ENCODE assay signal across 19 cellular contexts in the genomic region with DNA sequence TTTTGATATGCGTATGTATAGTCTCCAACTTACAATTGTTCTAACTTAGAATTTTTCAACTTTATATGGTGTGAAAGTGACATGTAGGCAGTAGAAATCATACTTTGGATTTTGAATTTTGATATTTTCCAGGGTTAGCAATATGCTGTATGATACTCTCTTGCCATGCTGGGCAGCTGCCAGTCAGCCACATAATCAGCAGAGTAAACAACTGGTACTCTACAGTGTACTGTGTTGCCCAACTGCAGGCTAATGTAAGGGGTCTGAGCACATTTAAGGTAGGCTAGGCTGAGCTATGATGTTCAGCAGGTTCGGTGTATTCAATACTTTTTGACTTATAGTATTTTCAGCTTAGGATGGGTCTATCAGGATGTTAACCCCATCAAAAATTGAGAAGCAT. TPM values are rescaled to one million over a fixed set of nuclear protein-coding genes. Genes with fewer than 3 reads are reported as not detected.
DNase-seq lines count a peak whose midpoint lies in the region; ATAC-seq lines count a peak whose summit lies in the region.
"Had no signal": no experiment of that assay in that cellular context is flagged by ENCODE, and none has a peak within 500 bp of the region (broad histone marks: within the 10 kb centered on the region; RNA-seq: fewer than 3 reads in every experiment).

No MANE protein-coding gene starts in this region.

- H3K4me1 Mint-ChIP-seq in activated CD8-positive, alpha-beta memory T cell treated with anti-CD3 and anti-CD28 coated beads, Interleukin-2, amount 10 ng/mL, durations not matched to agents 7 days and 5 days: no peaks in the 10 kb centered on the region
- H3K4me1 Mint-ChIP-seq: CD4-positive, CD25-positive, alpha-beta regulatory T cell had no signal

- CTCF ChIA-PET in activated CD8-positive, alpha-beta memory T cell treated with anti-CD3 and anti-CD28 coated beads, Interleukin-2, amount 10 ng/mL, durations not matched to agents 7 days and 5 days (lab: Charles Lee): interaction anchor here (2.0 to 4.0 kb wide), 4 partner anchors 90 to 172 kb away, joined by 5 to 18 read pairs (median 11); no protein-coding TSS in a partner anchor

- peaks cover 70% of the 10 kb centered on the region for H3K27me3 Mint-ChIP-seq in activated CD8-positive, alpha-beta memory T cell treated with anti-CD3 and anti-CD28 coated beads, Interleukin-2, amount 10 ng/mL, durations not matched to agents 7 days and 5 days

- no peaks in the 10 kb centered on the region for H3K36me3 Mint-ChIP-seq in activated CD8-positive, alpha-beta memory T cell treated with anti-CD3 and anti-CD28 coated beads, Interleukin-2, amount 10 ng/mL, durations not matched to agents 7 days and 5 days
- H3K36me3 Mint-ChIP-seq: CD4-positive, CD25-positive, alpha-beta regulatory T cell had no signal

- no peak overlapping the region for H3K4me3 Mint-ChIP-seq in activated CD8-positive, alpha-beta memory T cell treated with anti-CD3 and anti-CD28 coated beads, Interleukin-2, amount 10 ng/mL, durations not matched to agents 7 days and 5 days
- H3K4me3 Mint-ChIP-seq: CD4-positive, CD25-positive, alpha-beta regulatory T cell had no signal

- DNase-seq in DMS153 (lab: John Stamatoyannopoulos, UW) (peak; percentile 33), DMS153 treated with DMSO at 0.1 percent for 48 hours (lab: John Stamatoyannopoulos, UW; ENCODE audit: unreplicated experiment) (peak; percentile 9), NCI-H2029 (lab: John Stamatoyannopoulos, UW) (peak; percentile 33), left lobe of liver (ENCODE audit: low spot score) (no peak), GOT3 (lab: John Stamatoyannopoulos, UW) (no peak), SK-N-DZ (ENCODE audit: low spot score) (no peak)
- no peak for DNase-seq in activated CD8-positive, alpha-beta memory T cell treated with anti-CD3 and anti-CD28 coated beads, Interleukin-2, amount 10 ng/mL, durations not matched to agents 7 days and 5 days
- no peak for DNase-seq in activated CD4-positive, CD25-positive, alpha-beta regulatory T cell treated with anti-CD3 and anti-CD28 coated beads, Interleukin-2, amount 50 U/mL, for 72 hours
- DNase-seq: CD4-positive, CD25-positive, alpha-beta regulatory T cell; GDM1; Kasumi-1; MG63; NCI-H146; NCI-H2081 treated with DMSO at 0.1 percent for 48 hours; NCI-H226; NCI-H526; SHP77 treated with DMSO at 0.1 percent for 48 hours; SK-N-SH; T-helper 2 cell had no signal

- peak; percentile 52 for ATAC-seq in left lobe of liver
- no peak for ATAC-seq in activated CD8-positive, alpha-beta memory T cell treated with anti-CD3 and anti-CD28 coated beads, Interleukin-2, amount 10 ng/mL, durations not matched to agents 7 days and 5 days

- no peaks in the 10 kb centered on the region for H3K9me3 Mint-ChIP-seq in activated CD8-positive, alpha-beta memory T cell treated with anti-CD3 and anti-CD28 coated beads, Interleukin-2, amount 10 ng/mL, durations not matched to agents 7 days and 5 days (ENCODE audit: low read depth)
- H3K9me3 Mint-ChIP-seq: CD4-positive, CD25-positive, alpha-beta regulatory T cell had no signal

- H3K27ac Mint-ChIP-seq in activated CD8-positive, alpha-beta memory T cell treated with anti-CD3 and anti-CD28 coated beads, Interleukin-2, amount 10 ng/mL, durations not matched to agents 7 days and 5 days: no peak overlapping the region
- H3K27ac Mint-ChIP-seq: CD4-positive, CD25-positive, alpha-beta regulatory T cell had no signal

RNA-seq across cellular contexts. Expression of a gene that starts 52.0 kb away (rescaled TPM):
- total RNA-seq in left lobe of liver: 14.2 TPM
- total RNA-seq in activated CD8-positive, alpha-beta memory T cell treated with anti-CD3 and anti-CD28 coated beads, Interleukin-2, amount 10 ng/mL, durations not matched to agents 7 days and 5 days: 1 to 10 TPM; 7.7 to 8.6 TPM
- 51.9 and 52.6 TPM in 2 replicates for polyA plus RNA-seq in SK-N-DZ (2014; cell fraction: cytosol; rRNA removed)
- polyA plus RNA-seq in SK-N-DZ (2014; cell fraction: nucleus; rRNA removed): 66.4 and 82.8 TPM in 2 replicates

Comparison
In these comparisons a context has a peak if more than half of its experiments do, and no peak if none do; other contexts are left out.
1. DNase-seq: peak in DMS153 (single experiment), DMS153 treated with DMSO at 0.1 percent for 48 hours (single experiment) and NCI-H2029 (single experiment); none in left lobe of liver (single experiment), GOT3 (single experiment), activated CD8-positive, alpha-beta memory T cell treated with anti-CD3 and anti-CD28 coated beads, Interleukin-2, amount 10 ng/mL, durations not matched to agents 7 days and 5 days (single experiment), SK-N-DZ (single experiment) and activated CD4-positive, CD25-positive, alpha-beta regulatory T cell treated with anti-CD3 and anti-CD28 coated beads, Interleukin-2, amount 50 U/mL, for 72 hours (single experiment).